ENCODE assay signal across 15 cellular contexts in the genomic region with DNA sequence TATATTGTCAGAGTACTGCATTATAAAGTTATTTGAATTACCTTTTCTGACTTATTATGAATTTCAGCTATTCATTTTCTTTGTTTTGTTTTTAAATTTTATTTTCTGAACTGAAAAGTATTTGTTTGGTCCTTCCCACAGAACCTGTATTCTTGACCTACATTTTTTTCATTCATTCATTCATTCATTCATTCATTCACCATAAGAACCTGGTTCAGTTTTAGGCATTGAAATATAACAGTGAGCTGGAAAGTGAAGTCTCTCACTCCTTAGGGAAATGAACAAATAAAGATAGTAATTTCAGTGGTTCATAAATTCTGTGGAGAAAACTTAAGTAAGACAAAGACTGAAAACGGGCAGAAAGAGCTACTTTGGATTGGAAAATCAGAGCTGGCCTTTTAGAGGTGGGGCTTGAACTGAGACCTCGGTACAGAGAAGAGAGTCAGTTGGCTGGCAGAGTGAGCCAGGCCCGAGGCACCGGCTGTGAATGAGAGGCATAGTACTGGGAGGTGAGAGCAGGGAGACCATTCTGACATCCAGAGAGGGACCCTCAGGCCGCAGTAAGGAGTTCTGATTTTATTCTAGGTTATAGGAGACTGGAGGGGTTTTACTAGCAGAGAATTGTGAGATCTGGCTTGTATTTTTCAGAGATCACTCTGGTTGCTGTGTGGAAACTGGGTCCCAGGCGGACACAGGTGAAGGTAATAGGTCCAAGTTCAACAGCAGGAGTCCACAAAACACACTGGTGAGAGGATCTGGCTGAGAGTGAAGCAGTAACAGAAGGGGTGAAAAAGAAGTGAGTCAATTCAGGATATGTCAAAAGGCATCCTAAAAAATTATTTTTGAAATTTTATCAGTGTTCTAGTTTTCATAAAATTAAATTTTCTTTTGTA.
"Had no signal": no experiment of that assay in that cellular context is flagged by ENCODE, and none has a peak within 500 bp of the region (broad histone marks: within the 10 kb centered on the region; RNA-seq: fewer than 3 reads in every experiment).

No MANE protein-coding gene starts in this region.

- H3K27me3 ChIP-seq: esophagus squamous epithelium, upper lobe of right lung had no signal

- H3K36me3 ChIP-seq: esophagus squamous epithelium, lower lobe of right lung, upper lobe of right lung, WERI-Rb-1 had no signal

- H3K27ac ChIP-seq: coronary artery, esophagus squamous epithelium, lower lobe of right lung, upper lobe of right lung, WERI-Rb-1 had no signal

- H3K4me1 ChIP-seq: esophagus squamous epithelium, lower lobe of right lung, upper lobe of right lung had no signal

- DNase-seq: activated CD4-positive, alpha-beta T cell treated with anti-CD3 and anti-CD28 coated beads, Interleukin-2, amount 50 U/mL, for 4 hours; activated gamma-delta T cell; amygdala; caudate nucleus; effector CD4-positive, alpha-beta T cell; esophagus squamous epithelium; immature natural killer cell; lower lobe of right lung; nucleus accumbens; posterior cingulate gyrus; stimulated activated naive B cell treated with anti-CD40 and anti-IgM and Interleukin-4, amounts not matched to agents 10 μg/mL and 1 μg/mL and 100 μg/mL, for 72 hours; upper lobe of right lung; WERI-Rb-1 had no signal

- H3K9me3 ChIP-seq: esophagus squamous epithelium, lower lobe of right lung, upper lobe of right lung had no signal

- H3K4me3 ChIP-seq: coronary artery, esophagus squamous epithelium, lower lobe of right lung, upper lobe of right lung had no signal

- ATAC-seq: lower lobe of right lung; natural killer cell treated with Interleukin-12 subunit alpha and Interleukin-12 subunit beta and Interleukin-15 and Interleukin-18, amount 100 ng/mL, for 72 hours; stimulated activated naive B cell treated with anti-CD40 and anti-IgM and Interleukin-4, amounts not matched to agents 10 μg/mL and 1 μg/mL and 100 μg/mL, for 72 hours; upper lobe of right lung had no signal
